ENCODE assay signal across 19 cellular contexts in genomic region chr1:237269938-237270337, GRCh38.
A peak's percentile ranks its signal among the peaks of the same experiment; 100 is the strongest.
DNase-seq lines count a peak whose midpoint lies in the region; ATAC-seq and FAIRE-seq lines count a peak whose summit lies in the region.
"Had no signal": no experiment of that assay in that cellular context is flagged by ENCODE, and none has a peak within 500 bp of the region (broad histone marks: within the 10 kb centered on the region; RNA-seq: fewer than 3 reads in every experiment).

No MANE protein-coding gene starts in this region.

- H3K36me3 ChIP-seq in CD4-positive, alpha-beta memory T cell (ENCODE audit: insufficient read depth, low read length): no peaks in the 10 kb centered on the region
- H3K36me3 ChIP-seq: adrenal gland, BE2C, lower lobe of right lung, pancreas, suprapubic skin had no signal

- H3K9me3 Mint-ChIP-seq in activated T-helper 17 cell treated with anti-CD3 and anti-CD28 coated beads, Interleukin-2, amount 50 U/mL, for 72 hours: no peaks in the 10 kb centered on the region
- peaks cover 0 to 5% (median 0%) of the 10 kb centered on the region in 8 donors for H3K9me3 Mint-ChIP-seq in CD4-positive, alpha-beta memory T cell
- H3K9me3 Mint-ChIP-seq: activated T-helper 1 cell treated with anti-CD3 and anti-CD28 coated beads, Interleukin-12 subunit alpha, Interleukin-12 subunit beta, Interleukin-2, Interleukin-4 antibody, amounts not matched to agents 30 ng/mL and 10 ng/mL and 1 ng/mL, durations not matched to agents 14 hours and 24 hours and 36 hours; effector memory CD8-positive, alpha-beta T cell had no signal

- H3K27me3 Mint-ChIP-seq in activated T-helper 17 cell treated with anti-CD3 and anti-CD28 coated beads, Interleukin-2, amount 50 U/mL, for 72 hours: peaks cover 12% of the 10 kb centered on the region
- H3K27me3 Mint-ChIP-seq in CD4-positive, alpha-beta memory T cell: peaks cover 0 to 1% of the 10 kb centered on the region in 2 donors

- no peak overlapping the region for H3K27ac ChIP-seq in CD4-positive, alpha-beta memory T cell (ENCODE audit: low read depth, low read length)
- H3K27ac ChIP-seq: adrenal gland, heart right ventricle, lower lobe of right lung, pancreas, suprapubic skin had no signal

- H3K4me1 Mint-ChIP-seq in activated T-helper 17 cell treated with anti-CD3 and anti-CD28 coated beads, Interleukin-2, amount 50 U/mL, for 72 hours: no peaks in the 10 kb centered on the region
- H3K4me1 Mint-ChIP-seq in CD4-positive, alpha-beta memory T cell: peaks cover 0 to 5% (median 2%) of the 10 kb centered on the region in 4 donors

- H3K27ac Mint-ChIP-seq in activated T-helper 17 cell treated with anti-CD3 and anti-CD28 coated beads, Interleukin-2, amount 50 U/mL, for 72 hours: no peak overlapping the region
- H3K27ac Mint-ChIP-seq in CD4-positive, alpha-beta memory T cell: no peak overlapping the region
- H3K27ac Mint-ChIP-seq: activated T-helper 1 cell treated with anti-CD3 and anti-CD28 coated beads, Interleukin-12 subunit alpha, Interleukin-12 subunit beta, Interleukin-2, Interleukin-4 antibody, amounts not matched to agents 30 ng/mL and 10 ng/mL and 1 ng/mL, durations not matched to agents 14 hours and 24 hours and 36 hours had no signal

- H3K4me3 Mint-ChIP-seq in activated T-helper 17 cell treated with anti-CD3 and anti-CD28 coated beads, Interleukin-2, amount 50 U/mL, for 72 hours: peak overlapping the region; percentile 22
- no peak overlapping the region for H3K4me3 Mint-ChIP-seq in CD4-positive, alpha-beta memory T cell
- H3K4me3 Mint-ChIP-seq: activated T-helper 1 cell treated with anti-CD3 and anti-CD28 coated beads, Interleukin-12 subunit alpha, Interleukin-12 subunit beta, Interleukin-2, Interleukin-4 antibody, amounts not matched to agents 30 ng/mL and 10 ng/mL and 1 ng/mL, durations not matched to agents 14 hours and 24 hours and 36 hours; effector memory CD8-positive, alpha-beta T cell had no signal

- H3K4me1 ChIP-seq in CD4-positive, alpha-beta memory T cell (ENCODE audit: insufficient read depth, low read length): no peaks in the 10 kb centered on the region
- H3K4me1 ChIP-seq: adrenal gland, BE2C, lower lobe of right lung, pancreas, suprapubic skin had no signal

- FAIRE-seq in GM18507 (lab: Jason Lieb, UNC): peak; percentile 48
- FAIRE-seq: pancreas had no signal

- no peak overlapping the region for H3K4me3 ChIP-seq in CD4-positive, alpha-beta memory T cell (ENCODE audit: low read length in 2 of 2)
- H3K4me3 ChIP-seq: adrenal gland, heart right ventricle, lower lobe of right lung, pancreas, suprapubic skin had no signal

- ATAC-seq in GM18868 (IDR thresholded peaks at IDR 0.05; ENCODE audit: unreplicated experiment) (peak; percentile 77), HG02870 (IDR thresholded peaks at IDR 0.05; ENCODE audit: unreplicated experiment) (peak; percentile 80), GM21737 (IDR thresholded peaks at IDR 0.05; ENCODE audit: unreplicated experiment) (no peak), GM18873 (IDR thresholded peaks at IDR 0.05; ENCODE audit: low FRiP score, unreplicated experiment) (no peak)
- peak; percentile 75 for ATAC-seq in activated T-helper 17 cell treated with anti-CD3 and anti-CD28 coated beads, Interleukin-2, amount 50 U/mL, for 72 hours (replicated peaks)
- ATAC-seq: effector memory CD8-positive, alpha-beta T cell; lower lobe of right lung; pancreas had no signal

- no peaks in the 10 kb centered on the region for H3K9me3 ChIP-seq in CD4-positive, alpha-beta memory T cell (ENCODE audit: control insufficient read depth in 1 of 2, low read length in 2 of 2)
- H3K9me3 ChIP-seq: adrenal gland, BE2C, heart right ventricle, lower lobe of right lung, pancreas, suprapubic skin had no signal

- H3K36me3 Mint-ChIP-seq in activated T-helper 17 cell treated with anti-CD3 and anti-CD28 coated beads, Interleukin-2, amount 50 U/mL, for 72 hours (ENCODE audit: low read depth): no peaks in the 10 kb centered on the region
- no peaks in the 10 kb centered on the region for H3K36me3 Mint-ChIP-seq in CD4-positive, alpha-beta memory T cell

- DNase-seq in GM18507 (ENCODE audit: extremely low spot score, insufficient read length, low read depth): no peak
- DNase-seq in CD4-positive, alpha-beta memory T cell: no peak
- DNase-seq: activated CD4-positive, alpha-beta T cell treated with anti-CD3 and anti-CD28 coated beads, Interleukin-2, amount 50 U/mL, for 4 hours; adrenal gland; BE2C; effector memory CD8-positive, alpha-beta T cell; heart right ventricle; lower lobe of right lung; NCI-H146; pancreas; stimulated activated CD4-positive, alpha-beta T cell treated with anti-CD3 and anti-CD28 coated beads, Interleukin-2, amount 100 ng/mL, for 24 hours; SW 1271 had no signal

- POLR2A ChIA-PET in CD4-positive, alpha-beta memory T cell (lab: Charles Lee; ENCODE audit: partially characterized antibody): no interaction called here

- CTCF ChIA-PET in CD4-positive, alpha-beta memory T cell (lab: Charles Lee; ENCODE audit: partially characterized antibody): no interaction called here

- H3K27me3 ChIP-seq in CD4-positive, alpha-beta memory T cell (ENCODE audit: insufficient read depth, low read length): no peaks in the 10 kb centered on the region
- H3K27me3 ChIP-seq: adrenal gland, BE2C, heart right ventricle, pancreas, suprapubic skin had no signal

- intact Hi-C loops in CD4-positive, alpha-beta memory T cell (cut with micrococcal nuclease): no loop called here

Comparison
In these comparisons a context has a peak if more than half of its experiments do, and no peak if none do; other contexts are left out.
1. ATAC-seq: peak in GM18868 (single experiment), HG02870 (single experiment) and activated T-helper 17 cell treated with anti-CD3 and anti-CD28 coated beads, Interleukin-2, amount 50 U/mL, for 72 hours (single experiment); none in GM21737 (single experiment) and GM18873 (single experiment).